11 cellular contexts compared by ENCODE assay signal in genomic region chr11:57646756-57647303, GRCh38. TPM values are rescaled to one million over a fixed set of nuclear protein-coding genes. Genes with fewer than 3 reads are reported as not detected.
A peak's percentile ranks its signal among the peaks of the same experiment; 100 is the strongest.
DNase-seq lines count a peak whose midpoint lies in the region; ATAC-seq and TF ChIP-seq lines count a peak whose summit lies in the region.
"Had no signal": no experiment of that assay in that cellular context is flagged by ENCODE, and none has a peak within 500 bp of the region (broad histone marks: within the 10 kb centered on the region; RNA-seq: fewer than 3 reads in every experiment).

No MANE protein-coding gene starts in this region.

- H3K4me1 ChIP-seq in iPS-18a (ENCODE audit: control insufficient read depth, low read depth, low read length) (peaks cover 60% of the 10 kb centered on the region), smooth muscle cell (ENCODE audit: low read depth) (peaks cover 43% of the 10 kb centered on the region)

- H3F3A ChIP-seq in smooth muscle cell (ENCODE audit: low read depth): peaks cover 15% of the 10 kb centered on the region

- no peaks in the 10 kb centered on the region for H3K79me2 ChIP-seq in smooth muscle cell (ENCODE audit: low read depth)

- peaks cover 59% of the 10 kb centered on the region for H3K4me1 Mint-ChIP-seq in osteocyte (ENCODE audit: unreplicated experiment)

- TF ChIP-seq CTCF in smooth muscle cell (IDR thresholded peaks at IDR 0.05; ENCODE audit: borderline replicate concordance, insufficient read depth, poor library complexity, severe bottlenecking) (no peak), osteocyte (IDR thresholded peaks at IDR 0.05) (no peak)

- H3K27ac Mint-ChIP-seq in osteocyte (ENCODE audit: unreplicated experiment): no peak overlapping the region

- WGBS in smooth muscle cell (ENCODE audit: low lambda C conversion rate): 13% methylated on average over 23 of the region's 24 CpGs

- H3K9me3 ChIP-seq in SK-N-MC (ENCODE audit: low read depth, low read length): no peaks in the 10 kb centered on the region
- no peaks in the 10 kb centered on the region for H3K9me3 ChIP-seq in iPS-18a (ENCODE audit: control insufficient read depth, low read depth, low read length)
- H3K9me3 ChIP-seq in smooth muscle cell (replicated peaks; ENCODE audit: low read depth): no peaks in the 10 kb centered on the region

- no peak overlapping the region for H3K4me3 Mint-ChIP-seq in osteocyte (ENCODE audit: unreplicated experiment)

- peak overlapping the region; percentile 31; the same call in 1 of the 2 replicates for H3K4me3 ChIP-seq in SK-N-MC
- peak overlapping the region; percentile 66 for H3K4me3 ChIP-seq in iPS-18a (ENCODE audit: low read length)
- H3K4me3 ChIP-seq in smooth muscle cell: no peak overlapping the region

- no peaks in the 10 kb centered on the region for H3K36me3 ChIP-seq in SK-N-MC (ENCODE audit: insufficient read depth, low read length)
- peaks cover 7% of the 10 kb centered on the region for H3K36me3 ChIP-seq in iPS-18a (ENCODE audit: control insufficient read depth, low read depth, low read length)
- no peaks in the 10 kb centered on the region for H3K36me3 ChIP-seq in smooth muscle cell (ENCODE audit: low read depth)

- H3K27me3 Mint-ChIP-seq in osteocyte (ENCODE audit: unreplicated experiment): peaks cover 68% of the 10 kb centered on the region

- H2AFZ ChIP-seq in smooth muscle cell (ENCODE audit: low read depth): no peak overlapping the region

- peaks cover 66% of the 10 kb centered on the region for H4K20me1 ChIP-seq in smooth muscle cell (ENCODE audit: low read depth)

- peak; percentile 25 for DNase-seq in NCI-H82 (lab: John Stamatoyannopoulos, UW)
- no peak for DNase-seq in NCI-H82 treated with DMSO at 0.1 percent for 48 hours (lab: John Stamatoyannopoulos, UW; ENCODE audit: unreplicated experiment)
- no peak for DNase-seq in SK-N-MC (ENCODE audit: low read depth, low spot score)
- no peak for DNase-seq in smooth muscle cell (lab: John Stamatoyannopoulos, UW; ENCODE audit: unreplicated experiment)
- no peak for DNase-seq in T-helper 2 cell
- DNase-seq in osteocyte (ENCODE audit: extremely low spot score, unreplicated experiment): no peak
- DNase-seq: activated CD8-positive, alpha-beta memory T cell treated with anti-CD3 and anti-CD28 coated beads for 24 hours; KBM-7 had no signal

- no peaks in the 10 kb centered on the region for H3K36me3 Mint-ChIP-seq in osteocyte (ENCODE audit: unreplicated experiment)

- H3K27ac ChIP-seq in SK-N-MC (no peak overlapping the region), iPS-18a (ENCODE audit: low read length) (no peak overlapping the region), smooth muscle cell (ENCODE audit: low read depth) (no peak overlapping the region)

- H3K4me2 ChIP-seq in smooth muscle cell: peak overlapping the region; percentile 98

- H3K9ac ChIP-seq in SK-N-MC (ENCODE audit: insufficient read length) (no peak overlapping the region), iPS-18a (ENCODE audit: low read length) (peak overlapping the region; percentile 44), smooth muscle cell (ENCODE audit: low read depth) (no peak overlapping the region)

- peaks cover 18% of the 10 kb centered on the region for H3K27me3 ChIP-seq in iPS-18a (ENCODE audit: control insufficient read depth, insufficient read depth, low read length)
- H3K27me3 ChIP-seq in smooth muscle cell (ENCODE audit: low read depth): no peaks in the 10 kb centered on the region

- H3K9me3 Mint-ChIP-seq in osteocyte (ENCODE audit: unreplicated experiment): no peaks in the 10 kb centered on the region

- ATAC-seq in HG03025 (IDR thresholded peaks at IDR 0.05; ENCODE audit: low FRiP score, unreplicated experiment): no peak

RNA-seq across cellular contexts. Expression of gene YPEL4, which starts 2.9 kb away (rescaled TPM):
- total RNA-seq in smooth muscle cell (0.18 and 2.5 TPM in 2 replicates), osteocyte (0.24 and 0.35 TPM in 2 replicates)
- polyA plus RNA-seq in smooth muscle cell: 2.0 and 2.9 TPM in 2 replicates
- total RNA-seq: kidney epithelial cell had no signal

RNA-seq across cellular contexts. Expression of gene CLP1, which starts 10.7 kb away (rescaled TPM):
- total RNA-seq in smooth muscle cell: 18.3 and 23.0 TPM in 2 replicates
- polyA plus RNA-seq in smooth muscle cell: 18.0 and 19.7 TPM in 2 replicates
- 12.6 and 14.4 TPM in 2 replicates for total RNA-seq in osteocyte

RNA-seq across cellular contexts. Expression of gene ZDHHC5, which starts 21.1 kb away (rescaled TPM):
- total RNA-seq in smooth muscle cell (37.2 and 38.0 TPM in 2 replicates), osteocyte (60.5 and 78.0 TPM in 2 replicates)
- 33.2 and 34.5 TPM in 2 replicates for polyA plus RNA-seq in smooth muscle cell

RNA-seq across cellular contexts. Expression of gene SERPING1, which starts 49.3 kb away (rescaled TPM):
- 31.0 and 47.8 TPM in 2 replicates for total RNA-seq in smooth muscle cell
- polyA plus RNA-seq in smooth muscle cell: 80.3 and 95.8 TPM in 2 replicates
- total RNA-seq in osteocyte: 19.9 and 21.9 TPM in 2 replicates
